12 cellular contexts compared by ENCODE assay signal in the genomic region with DNA sequence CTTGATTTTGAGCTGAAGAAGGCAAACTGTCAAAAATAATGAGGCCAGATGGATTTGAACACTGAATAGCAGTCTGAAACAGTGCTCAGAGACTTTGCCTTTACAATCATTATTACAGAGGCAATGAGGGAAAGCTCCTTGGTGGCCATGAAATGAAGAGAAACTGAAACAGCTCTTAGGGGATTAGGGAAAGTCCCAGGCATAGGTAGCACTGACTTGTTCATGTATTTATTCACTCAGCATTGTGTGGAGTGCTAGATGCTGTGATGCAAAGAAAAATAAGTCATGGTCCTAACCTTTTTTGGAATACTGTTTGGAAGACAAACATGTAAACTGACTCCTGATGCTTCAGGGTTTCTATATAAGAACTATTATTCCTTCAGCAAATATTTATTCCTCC.
DNase-seq lines count a peak whose midpoint lies in the region; ATAC-seq, FAIRE-seq and TF ChIP-seq lines count a peak whose summit lies in the region.
"Had no signal": no experiment of that assay in that cellular context is flagged by ENCODE, and none has a peak within 500 bp of the region (broad histone marks: within the 10 kb centered on the region; RNA-seq: fewer than 3 reads in every experiment).

No MANE protein-coding gene starts in this region.

- no peaks in the 10 kb centered on the region for H3K9me3 ChIP-seq in CD4-positive, alpha-beta memory T cell (ENCODE audit: control insufficient read depth in 1 of 2, low read length in 2 of 2)

- no peak for TF ChIP-seq CTCF in mesothelial cell of epicardium (IDR thresholded peaks at IDR 0.05; ENCODE audit: unreplicated experiment)

- no peaks in the 10 kb centered on the region for H3K36me3 ChIP-seq in CD4-positive, alpha-beta memory T cell (ENCODE audit: insufficient read depth, low read length)

- intact Hi-C loops in CD4-positive, alpha-beta memory T cell (cut with micrococcal nuclease): loop anchor here (5.0 kb wide), 1 partner anchor 315 kb away; no protein-coding TSS in a partner anchor
- intact Hi-C loops in activated CD4-positive, alpha-beta memory T cell treated with anti-CD3 and anti-CD28 coated beads for 36 hours (cut with micrococcal nuclease): loop anchor here (1.0 kb wide), 1 partner anchor 27 kb away; no protein-coding TSS in a partner anchor

- FAIRE-seq in frontal cortex (lab: Jason Lieb, UNC): no peak

- H3K9me3 Mint-ChIP-seq in CD4-positive, alpha-beta memory T cell: peaks cover 0 to 4% (median 0%) of the 10 kb centered on the region in 8 donors
- H3K9me3 Mint-ChIP-seq in activated CD4-positive, alpha-beta memory T cell treated with anti-CD3 and anti-CD28 coated beads for 36 hours: peaks cover 3% of the 10 kb centered on the region
- peaks cover 8% of the 10 kb centered on the region for H3K9me3 Mint-ChIP-seq in mesothelial cell of epicardium

- DNase-seq in CD4-positive, alpha-beta memory T cell: no peak
- DNase-seq in activated CD4-positive, alpha-beta memory T cell treated with anti-CD3 and anti-CD28 coated beads for 36 hours: no peak
- DNase-seq in globus pallidus (ENCODE audit: low spot score) (no peak), mesothelial cell of epicardium (ENCODE audit: low spot score in 2 of 2, unreplicated experiment in 2 of 2) (no peak), frontal cortex (ENCODE audit: low spot score in 2 of 2) (no peak), amygdala (lab: John Stamatoyannopoulos, UW) (no peak)
- DNase-seq: hippocampal formation had no signal

- CTCF ChIA-PET in CD4-positive, alpha-beta memory T cell (lab: Charles Lee; ENCODE audit: partially characterized antibody): no interaction called here
- CTCF ChIA-PET in activated CD4-positive, alpha-beta memory T cell treated with anti-CD3 and anti-CD28 coated beads for 36 hours (lab: Charles Lee): interaction anchor here (0.5 to 1.2 kb wide), 4 partner anchors 50 to 321 kb away, joined by 3 read pairs; no protein-coding TSS in a partner anchor

- H3K36me3 Mint-ChIP-seq in CD4-positive, alpha-beta memory T cell: peaks cover 54 to 58% of the 10 kb centered on the region in 2 donors
- H3K36me3 Mint-ChIP-seq in activated CD4-positive, alpha-beta memory T cell treated with anti-CD3 and anti-CD28 coated beads for 36 hours: peaks cover 22% of the 10 kb centered on the region
- H3K36me3 Mint-ChIP-seq in mesothelial cell of epicardium: peaks cover 10% of the 10 kb centered on the region

- H3K27ac Mint-ChIP-seq in CD4-positive, alpha-beta memory T cell: peak overlapping the region in 5 of 7 donors; percentile 10 to 85 (median 65)
- peak overlapping the region; percentile 62 for H3K27ac Mint-ChIP-seq in activated CD4-positive, alpha-beta memory T cell treated with anti-CD3 and anti-CD28 coated beads for 36 hours
- H3K27ac Mint-ChIP-seq in mesothelial cell of epicardium: no peak overlapping the region

- H3K4me3 Mint-ChIP-seq in CD4-positive, alpha-beta memory T cell: no peak overlapping the region
- H3K4me3 Mint-ChIP-seq in activated CD4-positive, alpha-beta memory T cell treated with anti-CD3 and anti-CD28 coated beads for 36 hours: no peak overlapping the region
- no peak overlapping the region for H3K4me3 Mint-ChIP-seq in mesothelial cell of epicardium

- no peaks in the 10 kb centered on the region for H3K27me3 Mint-ChIP-seq in CD4-positive, alpha-beta memory T cell
- H3K27me3 Mint-ChIP-seq in activated CD4-positive, alpha-beta memory T cell treated with anti-CD3 and anti-CD28 coated beads for 36 hours: no peaks in the 10 kb centered on the region
- H3K27me3 Mint-ChIP-seq in mesothelial cell of epicardium (ENCODE audit: low read depth): no peaks in the 10 kb centered on the region
- H3K27me3 Mint-ChIP-seq: brain had no signal

- no peak overlapping the region for H3K27ac ChIP-seq in CD4-positive, alpha-beta memory T cell (ENCODE audit: low read depth, low read length)
- H3K27ac ChIP-seq: BLaER1 had no signal

- ATAC-seq in GM19025 (IDR thresholded peaks at IDR 0.05; ENCODE audit: low read depth, unreplicated experiment): peak; percentile 100
- peak; percentile 100 for ATAC-seq in HG02884 (IDR thresholded peaks at IDR 0.05; ENCODE audit: unreplicated experiment)
- ATAC-seq: HCT116 had no signal

- H3K27me3 ChIP-seq in CD4-positive, alpha-beta memory T cell (ENCODE audit: insufficient read depth, low read length): no peaks in the 10 kb centered on the region
- H3K27me3 ChIP-seq: BLaER1 had no signal

- peaks cover 10 to 14% (median 12%) of the 10 kb centered on the region in 4 donors for H3K4me1 Mint-ChIP-seq in CD4-positive, alpha-beta memory T cell
- peaks cover 14% of the 10 kb centered on the region for H3K4me1 Mint-ChIP-seq in activated CD4-positive, alpha-beta memory T cell treated with anti-CD3 and anti-CD28 coated beads for 36 hours (ENCODE audit: low read depth)
- H3K4me1 Mint-ChIP-seq in mesothelial cell of epicardium: no peaks in the 10 kb centered on the region

- no peak overlapping the region for H3K4me3 ChIP-seq in CD4-positive, alpha-beta memory T cell (ENCODE audit: low read length in 2 of 2)
- H3K4me3 ChIP-seq: BLaER1 had no signal

- POLR2A ChIA-PET in CD4-positive, alpha-beta memory T cell (lab: Charles Lee; ENCODE audit: partially characterized antibody): no interaction called here
- POLR2A ChIA-PET in activated CD4-positive, alpha-beta memory T cell treated with anti-CD3 and anti-CD28 coated beads for 36 hours (lab: Charles Lee): interaction anchor here (0.6 kb wide), 1 partner anchor 575 kb away, joined by 3 read pairs; no protein-coding TSS in a partner anchor

- H3K4me1 ChIP-seq in CD4-positive, alpha-beta memory T cell (ENCODE audit: insufficient read depth, low read length): peaks cover 9% of the 10 kb centered on the region
- H3K4me1 ChIP-seq: BLaER1 had no signal
